In the genomic region with DNA sequence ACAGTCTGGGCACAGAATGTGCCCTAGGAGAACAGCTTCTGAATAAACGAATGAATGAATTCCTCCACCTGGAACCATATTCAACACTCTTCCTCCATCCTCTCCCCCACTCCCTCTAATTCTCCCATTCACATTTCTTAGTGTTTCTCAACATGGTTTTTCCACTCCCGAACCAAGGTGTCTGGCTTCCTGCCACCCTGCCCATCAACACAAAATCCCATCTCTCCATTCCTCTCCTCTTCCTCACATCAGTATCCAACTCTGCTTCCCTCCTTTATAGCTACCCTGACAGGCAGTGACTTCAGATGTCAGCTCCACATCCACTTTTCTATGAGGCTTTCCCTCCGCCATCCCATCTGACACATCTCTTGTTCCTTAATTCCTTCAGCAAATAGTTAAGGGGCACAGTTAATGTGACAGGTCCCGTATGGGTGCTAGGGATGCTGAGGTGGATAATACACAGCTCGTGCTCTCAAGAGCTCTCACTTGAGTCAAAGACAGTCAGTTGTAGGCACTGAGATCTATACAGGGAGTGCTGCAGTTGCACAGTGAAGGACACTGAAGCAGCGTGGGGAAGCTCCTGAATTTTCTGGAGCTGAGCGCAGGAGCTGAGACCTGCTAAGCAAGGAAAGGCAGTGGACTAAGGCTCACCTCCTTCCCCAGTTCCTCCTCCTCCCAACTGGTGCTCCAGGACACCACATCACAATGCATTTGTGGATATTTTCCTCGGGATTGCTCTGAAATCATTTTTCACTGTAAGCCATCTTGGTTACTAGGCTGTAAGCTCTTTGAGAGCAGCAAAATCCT, we compare ENCODE assay signal across 7 cellular contexts. TPM values are rescaled to one million over a fixed set of nuclear protein-coding genes. Genes with fewer than 3 reads are reported as not detected.
A peak's percentile ranks its signal among the peaks of the same experiment; 100 is the strongest.
DNase-seq lines count a peak whose midpoint lies in the region; ATAC-seq, FAIRE-seq and TF ChIP-seq lines count a peak whose summit lies in the region.
"Had no signal": no experiment of that assay in that cellular context is flagged by ENCODE, and none has a peak within 500 bp of the region (broad histone marks: within the 10 kb centered on the region; RNA-seq: fewer than 3 reads in every experiment).

No MANE protein-coding gene starts in this region.

- no peaks in the 10 kb centered on the region for H3K27me3 ChIP-seq in ovary

- peaks cover 47% of the 10 kb centered on the region for H3K4me1 Mint-ChIP-seq in activated CD8-positive, alpha-beta T cell treated with anti-CD3 and anti-CD28 coated beads for 36 hours (ENCODE audit: low read depth)
- H3K4me1 Mint-ChIP-seq in T-cell, result peaks cover 22 to 30% (median 25%) of the 10 kb centered on the region in 3 donors

- POLR2A ChIA-PET in activated CD8-positive, alpha-beta T cell treated with anti-CD3 and anti-CD28 coated beads for 36 hours (lab: Charles Lee), result interaction anchor here (0.6 to 3.1 kb wide), 12 partner anchors 9 to 197 kb away, joined by 3 to 12 read pairs (median 4); a partner anchor contains a TSS
- POLR2A ChIA-PET in T-cell (lab: Charles Lee), result interaction anchor here (0.6 to 1.0 kb wide), 2 partner anchors 193 to 450 kb away, joined by 5 to 7 read pairs; a partner anchor contains a TSS

- no peaks in the 10 kb centered on the region for H3K9me3 ChIP-seq in ovary

- no peak overlapping the region for H3K4me3 Mint-ChIP-seq in activated CD8-positive, alpha-beta T cell treated with anti-CD3 and anti-CD28 coated beads for 36 hours
- H3K4me3 Mint-ChIP-seq in T-cell, result no peak overlapping the region
- H3K4me3 Mint-ChIP-seq: activated naive CD8-positive, alpha-beta T cell had no signal

- DNase-seq in GM19239 (ENCODE audit: insufficient read length, low spot score), result no peak
- no peak for DNase-seq in caudate nucleus (lab: John Stamatoyannopoulos, UW)
- DNase-seq in ovary, result no peak
- no peak for DNase-seq in activated CD8-positive, alpha-beta T cell treated with anti-CD3 and anti-CD28 coated beads for 36 hours
- DNase-seq in T-cell, result no peak

- peak; percentile 37 for FAIRE-seq in GM19239 (lab: Jason Lieb, UNC)

- CTCF ChIA-PET in activated CD8-positive, alpha-beta T cell treated with anti-CD3 and anti-CD28 coated beads for 36 hours (lab: Charles Lee), result interaction anchor here (0.8 to 2.1 kb wide), 14 partner anchors 10 to 131 kb away, joined by 3 to 8 read pairs (median 3); a partner anchor contains a TSS
- CTCF ChIA-PET in T-cell (lab: Charles Lee), result interaction anchor here (0.7 to 1.8 kb wide), 12 partner anchors 13 to 518 kb away, joined by 3 to 8 read pairs (median 3); no protein-coding TSS in a partner anchor

- H3K4me3 ChIP-seq in ovary, result peak overlapping the region; percentile 90

- H3K36me3 ChIP-seq in ovary, result no peaks in the 10 kb centered on the region

- H3K27ac ChIP-seq in caudate nucleus (ENCODE audit: low read depth, low read length) (peak overlapping the region; percentile 93), ovary (peak overlapping the region in 1 of 2 donors; percentile 97)

- no peak for TF ChIP-seq EP300 in ovary (IDR thresholded peaks at IDR 0.05)

- peaks cover 24% of the 10 kb centered on the region for H3K4me1 ChIP-seq in ovary (ENCODE audit: insufficient read depth)

- no peak for TF ChIP-seq POLR2A in ovary (IDR thresholded peaks at IDR 0.05)

- WGBS in ovary, 3 donors, result 17 to 22% (median 21%) methylated on average over 8 of the region's 8 CpGs

- H3K27me3 Mint-ChIP-seq in activated CD8-positive, alpha-beta T cell treated with anti-CD3 and anti-CD28 coated beads for 36 hours, result no peaks in the 10 kb centered on the region
- H3K27me3 Mint-ChIP-seq in T-cell, result no peaks in the 10 kb centered on the region
- H3K27me3 Mint-ChIP-seq: activated naive CD8-positive, alpha-beta T cell had no signal

- peaks cover 23% of the 10 kb centered on the region for H3K36me3 Mint-ChIP-seq in activated CD8-positive, alpha-beta T cell treated with anti-CD3 and anti-CD28 coated beads for 36 hours (ENCODE audit: low read depth)
- peaks cover 4% of the 10 kb centered on the region for H3K36me3 Mint-ChIP-seq in T-cell
- H3K36me3 Mint-ChIP-seq: activated naive CD8-positive, alpha-beta T cell had no signal

- no peak for ATAC-seq in GM18873 (IDR thresholded peaks at IDR 0.05; ENCODE audit: low FRiP score, unreplicated experiment)
- no peak for ATAC-seq in activated CD8-positive, alpha-beta T cell treated with anti-CD3 and anti-CD28 coated beads for 36 hours
- ATAC-seq in T-cell (replicated peaks in 1 of 4), result no peak

- intact Hi-C loops in ovary (cut with DNase I), result loop anchor here (5.0 kb wide), 2 partner anchors 38 to 43 kb away; a partner anchor contains a TSS
- intact Hi-C loops in activated CD8-positive, alpha-beta T cell treated with anti-CD3 and anti-CD28 coated beads for 36 hours (cut with micrococcal nuclease), result loop anchor here (10.0 kb wide), 3 partner anchors 86 to 196 kb away; a partner anchor contains a TSS

- TF ChIP-seq CTCF in ovary (IDR thresholded peaks at IDR 0.05), result no peak
- TF ChIP-seq CTCF in activated CD8-positive, alpha-beta T cell treated with anti-CD3 and anti-CD28 coated beads for 36 hours (IDR thresholded peaks at IDR 0.05), result no peak

- no peaks in the 10 kb centered on the region for H3K9me3 Mint-ChIP-seq in activated CD8-positive, alpha-beta T cell treated with anti-CD3 and anti-CD28 coated beads for 36 hours
- H3K9me3 Mint-ChIP-seq in T-cell, result no peaks in the 10 kb centered on the region

- no peak overlapping the region for H3K27ac Mint-ChIP-seq in activated CD8-positive, alpha-beta T cell treated with anti-CD3 and anti-CD28 coated beads for 36 hours
- no peak overlapping the region for H3K27ac Mint-ChIP-seq in T-cell
- H3K27ac Mint-ChIP-seq: activated naive CD8-positive, alpha-beta T cell had no signal

RNA-seq across cellular contexts. Expression of a gene that starts 2.7 kb away (rescaled TPM):
- total RNA-seq in ovary (100 to 1,000 TPM; 116 to 274 (median 179) TPM), T-cell (10 to 100 TPM; 32.3 to 88.0 (median 86.5) TPM)
- polyA plus RNA-seq in ovary, result 100 to 1,000 TPM in 1 of 2 donors, 10 to 100 TPM in 1; 92.8 to 230 TPM
- 10 to 100 TPM; 40.6 TPM for total RNA-seq in activated CD8-positive, alpha-beta T cell treated with anti-CD3 and anti-CD28 coated beads for 36 hours

RNA-seq across cellular contexts. Expression of a gene that starts 28.7 kb away (rescaled TPM):
- total RNA-seq in ovary (1 to 10 TPM in 1 of 7 donors, under 1 TPM in 5, not detected in 1; 0.17 to 1.7 (median 0.51) TPM), T-cell (under 1 TPM in 2 of 5 donors, not detected in 3; 0.13 to 0.38 TPM)
- under 1 TPM in 1 of 2 donors, not detected in 1; 0.13 TPM for polyA plus RNA-seq in ovary
- not detected for total RNA-seq in activated CD8-positive, alpha-beta T cell treated with anti-CD3 and anti-CD28 coated beads for 36 hours

RNA-seq across cellular contexts. Expression of a gene that starts 36.2 kb away (rescaled TPM):
- total RNA-seq in ovary (100 to 1,000 TPM in 1 of 7 donors, 10 to 100 TPM in 4, 1 to 10 TPM in 2; 3.3 to 141 (median 17.0) TPM), T-cell (1 to 10 TPM; 1.0 to 3.4 (median 2.6) TPM)
- polyA plus RNA-seq in ovary, result 1 to 10 TPM; 1.2 to 1.6 TPM
- total RNA-seq in activated CD8-positive, alpha-beta T cell treated with anti-CD3 and anti-CD28 coated beads for 36 hours, result 1 to 10 TPM; 2.3 to 3.8 TPM

RNA-seq across cellular contexts. Expression of a gene that starts 44.8 kb away (rescaled TPM):
- 100 to 1,000 TPM in 3 of 7 donors, 10 to 100 TPM in 4; 55.8 to 131 (median 92.6) TPM for total RNA-seq in ovary
- polyA plus RNA-seq in ovary, result 10 to 100 TPM; 21.9 to 65.7 TPM
- total RNA-seq in activated CD8-positive, alpha-beta T cell treated with anti-CD3 and anti-CD28 coated beads for 36 hours, result 1 to 10 TPM; 1.5 to 1.6 TPM
- 1 to 10 TPM in 2 of 5 donors, under 1 TPM in 2, not detected in 1; 0.56 to 1.6 (median 1.2) TPM for total RNA-seq in T-cell
